Comparison of ENCODE assay signal across 23 cellular contexts in genomic region chr14:70831382-70831781, GRCh38.
"Had no signal": no experiment of that assay in that cellular context is flagged by ENCODE, and none has a peak within 500 bp of the region (broad histone marks: within the 10 kb centered on the region; RNA-seq: fewer than 3 reads in every experiment).

No MANE protein-coding gene starts in this region.

- H3K27ac ChIP-seq: epithelial cell of prostate, esophagus muscularis mucosa, gastrocnemius medialis, neutrophil, psoas muscle, right lobe of liver, spleen, tibial artery, upper lobe of left lung, uterus had no signal

- H3K27me3 ChIP-seq: esophagus muscularis mucosa, gastrocnemius medialis, heart right ventricle, neutrophil, right lobe of liver, spleen, tibial artery, upper lobe of left lung, uterus had no signal

- H3K27ac Mint-ChIP-seq: stimulated activated memory B cell treated with anti-CD40 and anti-IgM and Interleukin-4, amounts not matched to agents 10 μg/mL and 1 μg/mL and 100 μg/mL, for 72 hours; stimulated activated naive CD8-positive, alpha-beta T cell treated with anti-CD3 and anti-CD28 coated beads, Interleukin-15, Interleukin-2, amounts not matched to agents 100 ng/mL and 50 ng/mL, for 24 hours had no signal

- ATAC-seq: gastrocnemius medialis; heart right ventricle; mucosa of descending colon; naive thymus-derived CD8-positive, alpha-beta T cell; psoas muscle; right lobe of liver; stimulated activated memory B cell treated with anti-CD40 and anti-IgM and Interleukin-4, amounts not matched to agents 10 μg/mL and 1 μg/mL and 100 μg/mL, for 72 hours had no signal

- H3K36me3 ChIP-seq: esophagus muscularis mucosa, gastrocnemius medialis, heart right ventricle, neutrophil, right lobe of liver, spleen, tibial artery, upper lobe of left lung, uterus had no signal

- H3K36me3 Mint-ChIP-seq: stimulated activated memory B cell treated with anti-CD40 and anti-IgM and Interleukin-4, amounts not matched to agents 10 μg/mL and 1 μg/mL and 100 μg/mL, for 72 hours had no signal

- H3K9me3 ChIP-seq: esophagus muscularis mucosa, gastrocnemius medialis, mucosa of descending colon, neutrophil, psoas muscle, right lobe of liver, tibial artery, upper lobe of left lung, uterus had no signal

- H3K27me3 Mint-ChIP-seq: naive thymus-derived CD8-positive, alpha-beta T cell; stimulated activated memory B cell treated with anti-CD40 and anti-IgM and Interleukin-4, amounts not matched to agents 10 μg/mL and 1 μg/mL and 100 μg/mL, for 72 hours; stimulated activated naive CD8-positive, alpha-beta T cell treated with anti-CD3 and anti-CD28 coated beads, Interleukin-15, Interleukin-2, amounts not matched to agents 100 ng/mL and 50 ng/mL, for 24 hours had no signal

- H3K4me3 ChIP-seq: esophagus muscularis mucosa, gastrocnemius medialis, heart right ventricle, mucosa of descending colon, psoas muscle, right lobe of liver, spleen, tibial artery, upper lobe of left lung, uterus had no signal

- H3K4me1 Mint-ChIP-seq: naive thymus-derived CD8-positive, alpha-beta T cell; stimulated activated memory B cell treated with anti-CD40 and anti-IgM and Interleukin-4, amounts not matched to agents 10 μg/mL and 1 μg/mL and 100 μg/mL, for 72 hours had no signal

- H3K4me1 ChIP-seq: psoas muscle, spleen, tibial artery, upper lobe of left lung, uterus had no signal

- H3K4me3 Mint-ChIP-seq: naive thymus-derived CD8-positive, alpha-beta T cell; stimulated activated memory B cell treated with anti-CD40 and anti-IgM and Interleukin-4, amounts not matched to agents 10 μg/mL and 1 μg/mL and 100 μg/mL, for 72 hours; stimulated activated naive CD8-positive, alpha-beta T cell treated with anti-CD3 and anti-CD28 coated beads, Interleukin-15, Interleukin-2, amounts not matched to agents 100 ng/mL and 50 ng/mL, for 24 hours had no signal

- DNase-seq: effector memory CD4-positive, alpha-beta T cell; gastrocnemius medialis; heart right ventricle; hypothalamus; kidney glomerular epithelial cell; mesendoderm; mucosa of descending colon; naive thymus-derived CD8-positive, alpha-beta T cell; psoas muscle; retina; right lobe of liver; spleen; stimulated activated CD4-positive, alpha-beta T cell treated with anti-CD3 and anti-CD28 coated beads, Interleukin-15, amount 100 ng/mL, for 24 hours; stimulated activated CD4-positive, alpha-beta T cell treated with anti-CD3 and anti-CD28 coated beads, Interleukin-1b, Interleukin-23, amount 100 ng/mL, for 48 hours; stimulated activated CD4-positive, alpha-beta T cell treated with anti-CD3 and anti-CD28 coated beads, Interleukin-4, amount 100 ng/mL, for 24 hours; tibial artery; upper lobe of left lung; uterus had no signal
